Comparison of ENCODE assay signal across 1 cellular context in genomic region chr14:21455912-21456667, GRCh38.
TF ChIP-seq lines count a peak whose summit lies in the region.

CHD8 (minus strand) TSS chr14:21456123; CDS start chr14:21431643, 24,480 bp downstream.

TF ChIP-seq in HepG2, 621 proteins besides CTCF, POLR2A, EP300 and RAD21 (continued from another document and continues in another):
- TF ChIP-seq GLMP (CRISPR knock-in tag; IDR thresholded peaks at IDR 0.05; ENCODE audit: borderline replicate concordance) (no peak), ZNF207 (IDR thresholded peaks at IDR 0.05; ENCODE audit: borderline replicate concordance) (no peak), EEA1 (CRISPR knock-in tag; IDR thresholded peaks at IDR 0.05; ENCODE audit: borderline replicate concordance) (no peak), PBX2 (CRISPR knock-in tag; IDR thresholded peaks at IDR 0.05) (peak; percentile 68), ZMYM4 (CRISPR knock-in tag; IDR thresholded peaks at IDR 0.05) (peak; percentile 99), BHLHE40 (IDR thresholded peaks at IDR 0.05; ENCODE audit: low read length) (no peak), CBX5 (CRISPR knock-in tag; IDR thresholded peaks at IDR 0.05; ENCODE audit: borderline replicate concordance) (peak; percentile 82; the same call in 1 of the 2 replicates), FOXC1 (CRISPR knock-in tag; IDR thresholded peaks at IDR 0.05; ENCODE audit: borderline replicate concordance) (peak; percentile 87), XRCC5 (optimal IDR thresholded peaks at IDR 0.05; ENCODE audit: low read length) (peak; percentile 98), MLX (CRISPR knock-in tag; IDR thresholded peaks at IDR 0.05) (peak; percentile 10), HHEX (CRISPR knock-in tag; IDR thresholded peaks at IDR 0.05) (no peak), GTF3A (CRISPR knock-in tag; conservative IDR thresholded peaks at IDR 0.05) (0 out of 2 replicates have a peak, but pooled peaks have one; percentile 27), ZNF510 (CRISPR knock-in tag; IDR thresholded peaks at IDR 0.05; ENCODE audit: low read depth) (no peak), SOX13 (IDR thresholded peaks at IDR 0.05) (peak; percentile 100), SOX13 (CRISPR knock-in tag; conservative IDR thresholded peaks at IDR 0.05 in 1 of 2, IDR thresholded peaks at IDR 0.05 in 1 of 2) (peak; percentile 24 to 55; a peak in 3 of 4 replicates), SRF (IDR thresholded peaks at IDR 0.05; ENCODE audit: low read depth, low read length) (peak; percentile 50; the same call in 1 of the 2 replicates), FLYWCH1 (CRISPR knock-in tag; IDR thresholded peaks at IDR 0.05) (no peak), EHMT2 (IDR thresholded peaks at IDR 0.05; ENCODE audit: borderline replicate concordance, low read depth, low read length) (peak; percentile 51; the same call in 1 of the 2 replicates), ZBTB26 (CRISPR knock-in tag; IDR thresholded peaks at IDR 0.05; ENCODE audit: borderline replicate concordance) (peak; percentile 57; the same call in 1 of the 2 replicates), KDM5A (IDR thresholded peaks at IDR 0.05; ENCODE audit: borderline replicate concordance, low read length) (peak; percentile 82; the same call in 1 of the 2 replicates), RBFOX2 (IDR thresholded peaks at IDR 0.05; ENCODE audit: low read depth, low read length) (peak; percentile 85), ZNF205 (CRISPR knock-in tag; IDR thresholded peaks at IDR 0.05) (peak; percentile 70), ZNF513 (CRISPR knock-in tag; conservative IDR thresholded peaks at IDR 0.05) (0 out of 2 replicates have a peak, but pooled peaks have one; percentile 14), ZNF432 (CRISPR knock-in tag; IDR thresholded peaks at IDR 0.05; ENCODE audit: borderline replicate concordance) (no peak), NONO (IDR thresholded peaks at IDR 0.05) (no peak), NONO (CRISPR knock-in tag; conservative IDR thresholded peaks at IDR 0.05) (peak; percentile 94), ZNF562 (CRISPR knock-in tag; IDR thresholded peaks at IDR 0.05; ENCODE audit: borderline replicate concordance) (no peak), NFRKB (IDR thresholded peaks at IDR 0.05) (peak; percentile 82), ZBTB1 (CRISPR knock-in tag; IDR thresholded peaks at IDR 0.05; ENCODE audit: borderline replicate concordance) (no peak), SOX6 (IDR thresholded peaks at IDR 0.05) (no peak), SOX6 (CRISPR knock-in tag; IDR thresholded peaks at IDR 0.05) (peak; percentile 78), ZNF646 (CRISPR knock-in tag; IDR thresholded peaks at IDR 0.05) (no peak), REST (IDR thresholded peaks at IDR 0.05; ENCODE audit: borderline replicate concordance in 1 of 2, low read depth in 1 of 2, low read length in 2 of 2) (peak in 1 of 2 experiments; percentile 63; a peak in 1 of 4 replicates), AHR (CRISPR knock-in tag; IDR thresholded peaks at IDR 0.05) (no peak), HNF1B (CRISPR knock-in tag; IDR thresholded peaks at IDR 0.05) (peak; percentile 84), MTF1 (CRISPR knock-in tag; IDR thresholded peaks at IDR 0.05) (no peak), SMARCE1 (IDR thresholded peaks at IDR 0.05; ENCODE audit: borderline replicate concordance) (no peak), ZNF589 (CRISPR knock-in tag; conservative IDR thresholded peaks at IDR 0.05) (no peak), NAIF1 (CRISPR knock-in tag; IDR thresholded peaks at IDR 0.05; ENCODE audit: borderline replicate concordance) (peak; percentile 69; the same call in 1 of the 2 replicates), NCOA2 (CRISPR knock-in tag; IDR thresholded peaks at IDR 0.05) (peak; percentile 28; the same call in 1 of the 2 replicates), FOXM1 (CRISPR knock-in tag; IDR thresholded peaks at IDR 0.05) (no peak), KDM4B (CRISPR knock-in tag; IDR thresholded peaks at IDR 0.05) (peak; percentile 33; the same call in 1 of the 2 replicates), TARDBP (CRISPR knock-in tag; IDR thresholded peaks at IDR 0.05) (peak; percentile 96)
